In genomic region chr9:88443480-88444113, GRCh38 we compare ENCODE assay signal across 20 cellular contexts. TPM values are rescaled to one million over a fixed set of nuclear protein-coding genes. Genes with fewer than 3 reads are reported as not detected.
DNase-seq lines count a peak whose midpoint lies in the region; ATAC-seq and TF ChIP-seq lines count a peak whose summit lies in the region.
"Had no signal": no experiment of that assay in that cellular context is flagged by ENCODE, and none has a peak within 500 bp of the region (broad histone marks: within the 10 kb centered on the region; RNA-seq: fewer than 3 reads in every experiment).

No MANE protein-coding gene starts in this region.

- H3K4me1 ChIP-seq in mammary epithelial cell (ENCODE audit: insufficient read depth, low read length) (peaks cover 4% of the 10 kb centered on the region), IMR-90 (ENCODE audit: control insufficient read depth, insufficient read depth, low read length) (peaks cover 6% of the 10 kb centered on the region), trophoblast cell (ENCODE audit: control insufficient read depth in 1 of 2, insufficient read depth in 2 of 2, low read length in 2 of 2) (peaks cover 0 to 9% of the 10 kb centered on the region in 2 experiments)
- H3K4me1 ChIP-seq: BE2C had no signal

- H2AK9ac ChIP-seq in IMR-90 (replicated peaks; ENCODE audit: low read depth, low read length, poor library complexity), result no peak overlapping the region

- peak overlapping the region; percentile 11; the same call in 1 of the 2 replicates for H2AK5ac ChIP-seq in IMR-90 (ENCODE audit: low read depth, low read length)
- no peak overlapping the region for H2AK5ac ChIP-seq in trophoblast cell (ENCODE audit: low read length)

- H3K9me1 ChIP-seq in IMR-90 (ENCODE audit: insufficient read depth, low read length), result peaks cover 9% of the 10 kb centered on the region

- H2BK20ac ChIP-seq in IMR-90 (ENCODE audit: low read depth, low read length), result no peak overlapping the region

- H4K91ac ChIP-seq in IMR-90 (ENCODE audit: insufficient read depth, low read depth, low read length) (no peak overlapping the region), trophoblast cell (ENCODE audit: low read depth, low read length) (no peak overlapping the region)

- 95% methylated on average over 7 of the region's 7 CpGs for WGBS in mammary epithelial cell (ENCODE audit: low coverage, missing lambda C conversion rate)
- WGBS in IMR-90 (ENCODE audit: extremely low coverage in 2 of 2, insufficient read length in 1 of 2), 2 experiments, result 100% methylated on average over 1 of the region's 7 CpGs; no CpG with 5 or more reads in 1 of the 2 experiments
- whole genome bisulfite sequencing in trophoblast cell (ENCODE audit: extremely low coverage, insufficient coverage, insufficient read length), result no CpG with 5 or more reads among the region's 7 CpGs

- peaks cover 17% of the 10 kb centered on the region for H3K4me1 Mint-ChIP-seq in MCF 10A (ENCODE audit: insufficient read depth, unreplicated experiment)
- H3K4me1 Mint-ChIP-seq in glutamatergic neuron (ENCODE audit: low read depth, unreplicated experiment), result peaks cover 23% of the 10 kb centered on the region
- peaks cover 34% of the 10 kb centered on the region for H3K4me1 Mint-ChIP-seq in activated naive CD8-positive, alpha-beta T cell treated with anti-CD3 and anti-CD28 coated beads, Interleukin-2, amount 50 U/mL, for 24 hours

- H2BK15ac ChIP-seq in IMR-90 (ENCODE audit: low read depth, low read length), result no peak overlapping the region

- H3K4me3 Mint-ChIP-seq in MCF 10A (ENCODE audit: unreplicated experiment), result no peak overlapping the region
- H3K4me3 Mint-ChIP-seq in glutamatergic neuron (ENCODE audit: unreplicated experiment), result no peak overlapping the region
- H3K4me3 Mint-ChIP-seq in activated naive CD8-positive, alpha-beta T cell treated with anti-CD3 and anti-CD28 coated beads, Interleukin-2, amount 50 U/mL, for 24 hours, result no peak overlapping the region

- H4K12ac ChIP-seq in trophoblast cell (ENCODE audit: low read depth, low read length), result no peak overlapping the region

- intact Hi-C loops in MCF 10A (cut with micrococcal nuclease), result no loop called here
- intact Hi-C loops in mammary epithelial cell (cut with micrococcal nuclease), result no loop called here
- intact Hi-C loops in IMR-90 (cut with micrococcal nuclease), result no loop called here

- TF ChIP-seq POLR2A in IMR-90 (IDR thresholded peaks at IDR 0.05; ENCODE audit: low read depth, low read length), result no peak

- BruUV-seq in MCF 10A (replicated peaks; lab: Mats Ljungman, UMichigan) (no TSS peak), mammary epithelial cell (replicated peaks; lab: Mats Ljungman, UMichigan) (no TSS peak), IMR-90 (replicated peaks; lab: Mats Ljungman, UMichigan) (no TSS peak)

- no peak for TF ChIP-seq RAD21 in IMR-90 (IDR thresholded peaks at IDR 0.05; ENCODE audit: low read length)

- DNase-seq in MCF 10A (ENCODE audit: unreplicated experiment) (no peak), mammary epithelial cell (no peak), IMR-90 (no peak), glutamatergic neuron (no peak), trophoblast cell (no peak), activated T-cell treated with anti-CD3 and anti-CD28 coated beads for 4 hours (no peak), GM19238 (ENCODE audit: insufficient read length, low spot score) (no peak)
- DNase-seq in activated naive CD8-positive, alpha-beta T cell treated with anti-CD3 and anti-CD28 coated beads, Interleukin-2, amount 50 U/mL, for 24 hours, result no peak
- DNase-seq: 8988T; BE2C; CD4-positive, alpha-beta memory T cell; DMS79; NCI-H1417 treated with DMSO at 0.1 percent for 48 hours; NCI-H2029; NCI-H2171; NCI-H446 treated with DMSO at 0.1 percent for 48 hours; NCI-H748 treated with DMSO at 0.1 percent for 48 hours; OCI-M1; RPMI8226; SIG-M5 had no signal

- no peak for ATAC-seq in IMR-90 (ENCODE audit: low read depth)
- ATAC-seq in activated naive CD8-positive, alpha-beta T cell treated with anti-CD3 and anti-CD28 coated beads, Interleukin-2, amount 50 U/mL, for 24 hours, result no peak

- POLR2A ChIA-PET in MCF 10A (lab: Yijun Ruan, JAX) (interaction anchor here (1.6 kb wide), 1 partner anchor 9 kb away, joined by 4 read pairs; no protein-coding TSS in a partner anchor), IMR-90 (lab: Charles Lee; ENCODE audit: unreplicated experiment) (no interaction called here)

- peaks cover 13% of the 10 kb centered on the region for H3K9me3 Mint-ChIP-seq in MCF 10A (ENCODE audit: unreplicated experiment)
- H3K9me3 Mint-ChIP-seq in glutamatergic neuron (ENCODE audit: unreplicated experiment), result peaks cover 2% of the 10 kb centered on the region
- H3K9me3 Mint-ChIP-seq in activated naive CD8-positive, alpha-beta T cell treated with anti-CD3 and anti-CD28 coated beads, Interleukin-2, amount 50 U/mL, for 24 hours, result peaks cover 8% of the 10 kb centered on the region

- H3K4me3 ChIP-seq in mammary epithelial cell (replicated peaks in 1 of 3; ENCODE audit: insufficient read depth in 1 of 3, low read depth in 2 of 3, low read length in 3 of 3) (no peak overlapping the region), IMR-90 (ENCODE audit: insufficient read depth, low read depth, low read length) (no peak overlapping the region), trophoblast cell (ENCODE audit: low read depth, low read length) (no peak overlapping the region)

- no peak overlapping the region for H3K14ac ChIP-seq in IMR-90 (replicated peaks; ENCODE audit: low read depth, low read length)
- no peak overlapping the region for H3K14ac ChIP-seq in trophoblast cell (ENCODE audit: low read length)

- H3K4me2 ChIP-seq in mammary epithelial cell (ENCODE audit: insufficient read depth, low read depth, low read length) (no peak overlapping the region), IMR-90 (ENCODE audit: low read depth, low read length) (no peak overlapping the region), trophoblast cell (ENCODE audit: low read length) (no peak overlapping the region)

- H3K9ac ChIP-seq in mammary epithelial cell (ENCODE audit: insufficient read depth, low read length) (no peak overlapping the region), IMR-90 (ENCODE audit: low read depth, low read length) (no peak overlapping the region), trophoblast cell (ENCODE audit: low read length) (peak overlapping the region; percentile 25)

- H3K36me3 ChIP-seq in mammary epithelial cell (ENCODE audit: insufficient read depth, low read length), result peaks cover 2% of the 10 kb centered on the region
- peaks cover 10% of the 10 kb centered on the region for H3K36me3 ChIP-seq in IMR-90 (ENCODE audit: control insufficient read depth, insufficient read depth, low read length)
- peaks cover 4% of the 10 kb centered on the region in 2 experiments for H3K36me3 ChIP-seq in trophoblast cell (ENCODE audit: control insufficient read depth in 1 of 2, insufficient read depth in 2 of 2, low read length in 2 of 2)
- H3K36me3 ChIP-seq: BE2C had no signal

- no peaks in the 10 kb centered on the region for H4K20me1 ChIP-seq in mammary epithelial cell (ENCODE audit: insufficient read depth, low read length)
- H4K20me1 ChIP-seq in IMR-90 (ENCODE audit: insufficient read depth, low read length), result peaks cover 23% of the 10 kb centered on the region

- H4K8ac ChIP-seq in IMR-90 (ENCODE audit: low read depth in 2 of 2, low read length in 2 of 2) (no peak overlapping the region; a peak in 1 of 4 replicates), trophoblast cell (ENCODE audit: low read depth, low read length) (no peak overlapping the region)

- in situ Hi-C loops in mammary epithelial cell (cut with MboI; ENCODE audit: low sequenced_read_pairs in 2 of 2), result no loop called here
- in situ Hi-C loops in IMR-90 (cut with MboI; ENCODE audit: low sequenced_read_pairs), result no loop called here

- H3K27ac Mint-ChIP-seq in MCF 10A (ENCODE audit: low read depth, unreplicated experiment) (peak overlapping the region; percentile 75), glutamatergic neuron (ENCODE audit: unreplicated experiment) (peak overlapping the region; percentile 64)
- H3K27ac Mint-ChIP-seq in activated naive CD8-positive, alpha-beta T cell treated with anti-CD3 and anti-CD28 coated beads, Interleukin-2, amount 50 U/mL, for 24 hours, result no peak overlapping the region

- H3K27me3 ChIP-seq in mammary epithelial cell (ENCODE audit: insufficient read depth, low read length), result no peaks in the 10 kb centered on the region
- no peaks in the 10 kb centered on the region for H3K27me3 ChIP-seq in IMR-90 (ENCODE audit: control insufficient read depth, insufficient read depth, low read length)
- no peaks in the 10 kb centered on the region for H3K27me3 ChIP-seq in trophoblast cell (ENCODE audit: insufficient read depth, low read length)
- H3K27me3 ChIP-seq: BE2C had no signal

- CTCF ChIA-PET in MCF 10A (lab: Yijun Ruan, JAX) (no interaction called here), mammary epithelial cell (lab: Charles Lee; ENCODE audit: low non-redundant PET) (no interaction called here), IMR-90 (lab: Yijun Ruan, JAX) (interaction anchor here (0.7 kb wide), 1 partner anchor 1093 kb away, joined by 5 read pairs; no protein-coding TSS in a partner anchor)

- H2AFZ ChIP-seq in mammary epithelial cell (ENCODE audit: low read depth, low read length), result no peak overlapping the region
- H2AFZ ChIP-seq in IMR-90 (replicated peaks; ENCODE audit: low read length, poor library complexity), result no peak overlapping the region
- H2AFZ ChIP-seq in trophoblast cell (ENCODE audit: insufficient read depth, low read length, poor library complexity), result no peak overlapping the region

- H3K4ac ChIP-seq in IMR-90 (ENCODE audit: low read depth, low read length), result no peak overlapping the region
- no peak overlapping the region for H3K4ac ChIP-seq in trophoblast cell (ENCODE audit: low read depth, low read length)

- H2BK12ac ChIP-seq in trophoblast cell (ENCODE audit: low read length), result no peak overlapping the region

- no peaks in the 10 kb centered on the region for H3K9me3 ChIP-seq in mammary epithelial cell (replicated peaks; ENCODE audit: insufficient read depth, low read length)
- no peaks in the 10 kb centered on the region for H3K9me3 ChIP-seq in IMR-90 (ENCODE audit: control insufficient read depth, insufficient read depth, low read length)
- no peaks in the 10 kb centered on the region for H3K9me3 ChIP-seq in trophoblast cell (ENCODE audit: insufficient read depth, low read depth, low read length)
- H3K9me3 ChIP-seq: BE2C had no signal

- no peak overlapping the region for H2BK5ac ChIP-seq in IMR-90 (ENCODE audit: low read depth, low read length, poor library complexity, severe bottlenecking)
- no peak overlapping the region for H2BK5ac ChIP-seq in trophoblast cell (ENCODE audit: low read depth, low read length, poor library complexity)

- H3K79me2 ChIP-seq in mammary epithelial cell (ENCODE audit: insufficient read depth, low read length) (peaks cover 91% of the 10 kb centered on the region), trophoblast cell (ENCODE audit: control insufficient read depth, insufficient read depth, low read length, poor library complexity) (peaks cover 15% of the 10 kb centered on the region)

- H3K27me3 Mint-ChIP-seq in MCF 10A (ENCODE audit: insufficient read depth, unreplicated experiment), result no peaks in the 10 kb centered on the region
- peaks cover 3% of the 10 kb centered on the region for H3K27me3 Mint-ChIP-seq in glutamatergic neuron (ENCODE audit: unreplicated experiment)
- no peaks in the 10 kb centered on the region for H3K27me3 Mint-ChIP-seq in activated naive CD8-positive, alpha-beta T cell treated with anti-CD3 and anti-CD28 coated beads, Interleukin-2, amount 50 U/mL, for 24 hours
- H3K27me3 Mint-ChIP-seq: CD4-positive, alpha-beta memory T cell had no signal

- H3K36me3 Mint-ChIP-seq in MCF 10A (ENCODE audit: insufficient read depth, unreplicated experiment) (peaks cover 21% of the 10 kb centered on the region), glutamatergic neuron (ENCODE audit: unreplicated experiment) (no peaks in the 10 kb centered on the region)
- peaks cover 36% of the 10 kb centered on the region for H3K36me3 Mint-ChIP-seq in activated naive CD8-positive, alpha-beta T cell treated with anti-CD3 and anti-CD28 coated beads, Interleukin-2, amount 50 U/mL, for 24 hours (ENCODE audit: low read depth)

- H3K79me1 ChIP-seq in IMR-90 (ENCODE audit: low read depth in 1 of 2, low read length in 2 of 2) (peaks cover 24 to 64% of the 10 kb centered on the region in 2 experiments), trophoblast cell (ENCODE audit: low read length) (no peaks in the 10 kb centered on the region)

- dilution Hi-C loops in mammary epithelial cell (cut with HindIII; ENCODE audit: low sequenced_read_pairs) (no loop called here), IMR-90 (cut with HindIII; ENCODE audit: low sequenced_read_pairs, unreplicated experiment) (no loop called here)

- H2BK120ac ChIP-seq in IMR-90 (ENCODE audit: low read depth, low read length) (no peak overlapping the region), trophoblast cell (ENCODE audit: insufficient read depth, low read length, poor library complexity) (no peak overlapping the region)

- H3K18ac ChIP-seq in IMR-90 (ENCODE audit: low read depth, low read length), result no peak overlapping the region
- H3K18ac ChIP-seq in trophoblast cell (ENCODE audit: low read length), result no peak overlapping the region

- no peak overlapping the region for H3K56ac ChIP-seq in IMR-90 (ENCODE audit: extremely low read depth, insufficient read depth, low read length)

- H3K23ac ChIP-seq in IMR-90 (ENCODE audit: low read depth, low read length) (no peak overlapping the region; the same call in 1 of the 2 replicates), trophoblast cell (ENCODE audit: low read length) (no peak overlapping the region)

- TF ChIP-seq CTCF in MCF 10A (IDR thresholded peaks at IDR 0.05; ENCODE audit: unreplicated experiment) (no peak), mammary epithelial cell (conservative IDR thresholded peaks at IDR 0.05 in 1 of 2, IDR thresholded peaks at IDR 0.05 in 1 of 2; ENCODE audit: extremely low read depth in 1 of 2, insufficient read depth in 1 of 2, low read depth in 1 of 2, low read length in 2 of 2) (no peak), IMR-90 (conservative IDR thresholded peaks at IDR 0.05; ENCODE audit: low read depth, low read length) (no peak), glutamatergic neuron (IDR thresholded peaks at IDR 0.05; ENCODE audit: partially characterized antibody, unreplicated experiment) (no peak)

- no peak overlapping the region for H3K27ac ChIP-seq in mammary epithelial cell (ENCODE audit: insufficient read depth, low read depth, low read length)
- H3K27ac ChIP-seq in IMR-90 (ENCODE audit: insufficient read depth, low read length), result no peak overlapping the region
- H3K27ac ChIP-seq in trophoblast cell (ENCODE audit: low read depth, low read length), result no peak overlapping the region

- no peak overlapping the region for H4K5ac ChIP-seq in IMR-90 (ENCODE audit: low read depth, low read length)

RNA-seq across cellular contexts. Expression of gene SPIN1, which starts 55.4 kb away (rescaled TPM):
- total RNA-seq in MCF 10A (2022) (75.1 and 80.9 TPM in 2 replicates), mammary epithelial cell (10 to 100 TPM; 86.7 to 98.2 TPM), IMR-90 (2012; rRNA removed) (141 and 189 TPM in 2 replicates), glutamatergic neuron (ENCODE audit: unreplicated experiment) (88.2 TPM)
- polyA plus RNA-seq in mammary epithelial cell (44.6 TPM), IMR-90 (2012; rRNA removed) (51.6 and 63.3 TPM in 2 replicates)
- polyA minus RNA-seq in mammary epithelial cell, result 252 TPM
- polyA plus RNA-seq in IMR-90 (2012; cell fraction: cytosol; rRNA removed), result 17.1 and 25.4 TPM in 2 replicates
- polyA plus RNA-seq in IMR-90 (2012; cell fraction: nucleus; rRNA removed; ENCODE audit: low replicate concordance), result 18.8 and 130 TPM in 2 replicates
- 65.0 and 67.0 TPM in 2 replicates for polyA plus RNA-seq in trophoblast cell (2013)
